ENCODE assay signal across 1 cellular context in genomic region chr10:110871236-110872084, GRCh38.
TF ChIP-seq lines count a peak whose summit lies in the region.

TSS of gene PDCD4 (plus strand) at chr10:110871928. CDS start at chr10:110876028, 4,100 bp downstream.

TF ChIP-seq in K562, 482 proteins besides CTCF, POLR2A, EP300 and RAD21 (continued from another document and continues in another):
- TF ChIP-seq ZNF436 (CRISPR knock-in tag; IDR thresholded peaks at IDR 0.05) = no peak
- peak in 2 of 3 experiments; percentile 3 to 8 for TF ChIP-seq YY1 (IDR thresholded peaks at IDR 0.05; ENCODE audit: borderline replicate concordance in 1 of 3, control insufficient read depth in 1 of 3, extremely low read depth in 1 of 3, insufficient read depth in 3 of 3, insufficient read length in 1 of 3, insufficient replicate concordance in 2 of 3, low read depth in 1 of 3, low read length in 2 of 3)
- TF ChIP-seq CBX3 (IDR thresholded peaks at IDR 0.05; ENCODE audit: borderline replicate concordance in 1 of 2, low read length in 2 of 2) = no peak
- no peak; the same call in 1 of the 2 replicates for TF ChIP-seq TFAP4 (CRISPR knock-in tag; IDR thresholded peaks at IDR 0.05; ENCODE audit: borderline replicate concordance)
- peak; percentile 48 for TF ChIP-seq MGA (IDR thresholded peaks at IDR 0.05)
- TF ChIP-seq POLR2AphosphoS5 (IDR thresholded peaks at IDR 0.05; ENCODE audit: control insufficient read depth, insufficient read depth, low read depth, low read length) = peak; percentile 73
- TF ChIP-seq ATF2 (CRISPR knock-in tag; IDR thresholded peaks at IDR 0.05) = no peak
- TF ChIP-seq ZNF592 (IDR thresholded peaks at IDR 0.05) = peak; percentile 44; the same call in 1 of the 2 replicates
- TF ChIP-seq CHD2 (IDR thresholded peaks at IDR 0.05; ENCODE audit: low read depth, low read length) = no peak
- TF ChIP-seq FOSL1 (tag; conservative IDR thresholded peaks at IDR 0.05) = 0 out of 2 replicates have a peak, but pooled peaks have one; percentile 28
- TF ChIP-seq ZNF707 (CRISPR knock-in tag; conservative IDR thresholded peaks at IDR 0.05) = no peak
- TF ChIP-seq EP400 (IDR thresholded peaks at IDR 0.05) = peak; percentile 68
- TF ChIP-seq PRMT5 (CRISPR knock-in tag; IDR thresholded peaks at IDR 0.05) = no peak
- no peak for TF ChIP-seq HOXB6 (CRISPR knock-in tag; IDR thresholded peaks at IDR 0.05; ENCODE audit: borderline replicate concordance)
- no peak for TF ChIP-seq ELF2 (CRISPR knock-in tag; IDR thresholded peaks at IDR 0.05)
- no peak for TF ChIP-seq SFPQ (IDR thresholded peaks at IDR 0.05; ENCODE audit: low read depth, low read length)
- TF ChIP-seq ZC3H4 (CRISPR knock-in tag; IDR thresholded peaks at IDR 0.05; ENCODE audit: borderline replicate concordance) = no peak
- no peak for TF ChIP-seq TCF15 (CRISPR knock-in tag; IDR thresholded peaks at IDR 0.05)
- no peak for TF ChIP-seq ZNF507 (tag; conservative IDR thresholded peaks at IDR 0.05)
- TF ChIP-seq NUFIP1 (IDR thresholded peaks at IDR 0.05; ENCODE audit: partially characterized antibody) = no peak
- no peak for TF ChIP-seq ZNF232 (CRISPR knock-in tag; IDR thresholded peaks at IDR 0.05)
- TF ChIP-seq ZNF384 (IDR thresholded peaks at IDR 0.05; ENCODE audit: low read depth, low read length) = no peak
- no peak for TF ChIP-seq ZNF24 (IDR thresholded peaks at IDR 0.05)
- no peak for TF ChIP-seq ZBTB43 (CRISPR knock-in tag; IDR thresholded peaks at IDR 0.05)
- TF ChIP-seq TBP (optimal IDR thresholded peaks at IDR 0.05; ENCODE audit: low read depth, low read length) = peak; percentile 77
- TF ChIP-seq ELK3 (CRISPR knock-in tag; IDR thresholded peaks at IDR 0.05) = no peak
- TF ChIP-seq RAD51 (IDR thresholded peaks at IDR 0.05; ENCODE audit: borderline replicate concordance, low read depth) = 0 out of 2 replicates have a peak, but pooled peaks have one; percentile 16
- peak; percentile 31; the same call in 1 of the 2 replicates for TF ChIP-seq CXXC5 (CRISPR knock-in tag; IDR thresholded peaks at IDR 0.05)
- no peak for TF ChIP-seq IRF9 (tag; IDR thresholded peaks at IDR 0.05)
